29 cellular contexts compared by ENCODE assay signal in genomic region chr3:194077602-194078001, GRCh38.
"Had no signal": no experiment of that assay in that cellular context is flagged by ENCODE, and none has a peak within 500 bp of the region (broad histone marks: within the 10 kb centered on the region; RNA-seq: fewer than 3 reads in every experiment).

No MANE protein-coding gene starts in this region.

- H3K4me1 ChIP-seq: prostate gland, tibial artery, upper lobe of right lung had no signal

- H3K36me3 Mint-ChIP-seq: stimulated activated effector memory CD8-positive, alpha-beta T cell treated with anti-CD3 and anti-CD28 coated beads, Interleukin-12 subunit alpha, Interleukin-12 subunit beta, amount 100 ng/mL, for 72 hours had no signal

- FAIRE-seq: keratinocyte, pancreas, small intestine, urothelium cell line had no signal

- H3K9me3 ChIP-seq: lower lobe of right lung, pancreas, prostate gland, sigmoid colon, spleen, suprapubic skin, thoracic aorta, tibial artery, upper lobe of right lung had no signal

- H3K27ac Mint-ChIP-seq: stimulated activated effector memory CD8-positive, alpha-beta T cell treated with anti-CD3 and anti-CD28 coated beads, Interleukin-12 subunit alpha, Interleukin-12 subunit beta, amount 100 ng/mL, for 72 hours; stimulated activated naive CD8-positive, alpha-beta T cell treated with anti-CD3 and anti-CD28 coated beads, Interleukin-15, Interleukin-2, amounts not matched to agents 100 ng/mL and 50 ng/mL, for 24 hours had no signal

- H3K27ac ChIP-seq: lower lobe of right lung, pancreas, prostate gland, sigmoid colon, spleen, suprapubic skin, thoracic aorta, tibial artery, upper lobe of right lung had no signal

- DNase-seq: head of caudate nucleus; hippocampal formation; kidney glomerular epithelial cell; left cardiac atrium; left ventricle myocardium superior; lower lobe of right lung; mammary epithelial cell; mesenchymal stem cell; nucleus accumbens; posterior cingulate gyrus; retina; right cardiac atrium; sigmoid colon; small intestine; spleen; stimulated activated CD4-positive, alpha-beta T cell treated with anti-CD3 and anti-CD28 coated beads, Interleukin-4, amount 100 ng/mL, for 24 hours; stimulated activated naive CD4-positive, alpha-beta T cell; trophoblast cell; upper lobe of right lung had no signal

- H3K4me3 ChIP-seq: lower lobe of right lung, pancreas, prostate gland, sigmoid colon, spleen, suprapubic skin, thoracic aorta, tibial artery, upper lobe of right lung had no signal

- H3K27me3 ChIP-seq: pancreas, sigmoid colon, suprapubic skin, upper lobe of right lung had no signal

- H3K36me3 ChIP-seq: lower lobe of right lung, pancreas, prostate gland, sigmoid colon, spleen, suprapubic skin, thoracic aorta, tibial artery, upper lobe of right lung had no signal

- H3K4me3 Mint-ChIP-seq: stimulated activated effector memory CD8-positive, alpha-beta T cell treated with anti-CD3 and anti-CD28 coated beads, Interleukin-12 subunit alpha, Interleukin-12 subunit beta, amount 100 ng/mL, for 72 hours; stimulated activated naive CD8-positive, alpha-beta T cell treated with anti-CD3 and anti-CD28 coated beads, Interleukin-15, Interleukin-2, amounts not matched to agents 100 ng/mL and 50 ng/mL, for 24 hours had no signal

- ATAC-seq: left cardiac atrium; left lobe of liver; left ventricle myocardium superior; right cardiac atrium; stimulated activated effector memory CD8-positive, alpha-beta T cell treated with anti-CD3 and anti-CD28 coated beads, Interleukin-12 subunit alpha, Interleukin-12 subunit beta, amount 100 ng/mL, for 72 hours; upper lobe of right lung had no signal

- H3K4me1 Mint-ChIP-seq: stimulated activated effector memory CD8-positive, alpha-beta T cell treated with anti-CD3 and anti-CD28 coated beads, Interleukin-12 subunit alpha, Interleukin-12 subunit beta, amount 100 ng/mL, for 72 hours had no signal

- H3K9me3 Mint-ChIP-seq: stimulated activated effector memory CD8-positive, alpha-beta T cell treated with anti-CD3 and anti-CD28 coated beads, Interleukin-12 subunit alpha, Interleukin-12 subunit beta, amount 100 ng/mL, for 72 hours; stimulated activated naive CD8-positive, alpha-beta T cell treated with anti-CD3 and anti-CD28 coated beads, Interleukin-15, Interleukin-2, amounts not matched to agents 100 ng/mL and 50 ng/mL, for 24 hours had no signal
